In the genomic region with DNA sequence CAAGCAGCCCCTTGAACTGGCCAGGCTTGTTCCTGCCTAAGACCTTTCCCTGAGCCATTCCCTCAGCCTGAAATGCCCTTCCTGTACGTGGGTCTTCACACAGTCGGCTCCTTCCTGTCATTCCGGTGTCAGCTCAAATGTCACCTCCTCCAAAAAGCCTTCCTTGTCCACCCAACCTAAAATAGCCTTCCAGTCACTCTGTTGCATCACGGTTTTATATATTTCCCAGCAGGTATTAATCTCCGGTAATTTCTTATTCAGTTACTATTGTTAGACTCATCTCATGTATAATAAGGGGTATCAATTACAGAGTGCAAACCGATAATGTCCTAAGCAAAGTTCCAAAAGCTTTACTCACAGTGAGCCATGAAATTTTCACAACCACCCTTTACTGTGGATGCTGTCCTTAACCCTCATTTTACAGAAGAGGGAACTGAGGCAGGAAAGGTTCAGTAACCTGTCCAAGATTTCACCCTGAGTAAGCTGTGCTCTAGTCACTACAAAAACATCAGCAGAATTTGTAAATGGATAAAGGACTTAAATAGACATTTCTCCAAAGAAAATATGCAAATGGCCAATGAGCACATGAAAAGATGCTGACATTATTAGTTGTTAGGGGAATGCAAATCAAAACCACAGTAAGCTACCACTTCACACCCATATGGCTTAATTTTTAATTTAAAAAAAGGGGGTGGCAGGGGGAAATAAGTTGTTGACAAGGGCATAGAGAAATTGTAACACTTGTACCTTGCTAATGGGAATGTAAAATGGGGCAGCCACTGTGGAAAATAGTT, we compare ENCODE assay signal across 20 cellular contexts. TPM values are rescaled to one million over a fixed set of nuclear protein-coding genes. Genes with fewer than 3 reads are reported as not detected.
DNase-seq lines count a peak whose midpoint lies in the region; ATAC-seq and TF ChIP-seq lines count a peak whose summit lies in the region.
"Had no signal": no experiment of that assay in that cellular context is flagged by ENCODE, and none has a peak within 500 bp of the region (broad histone marks: within the 10 kb centered on the region; RNA-seq: fewer than 3 reads in every experiment).

No MANE protein-coding gene starts in this region.

- no peak overlapping the region for H3K27ac Mint-ChIP-seq in activated CD8-positive, alpha-beta T cell treated with anti-CD3 and anti-CD28 coated beads for 36 hours
- H3K27ac Mint-ChIP-seq: HFFc6 had no signal

- POLR2A ChIA-PET in PC-3 (lab: Charles Lee; ENCODE audit: unreplicated experiment): interaction anchor here (0.5 kb wide), 1 partner anchor 27 kb away, joined by 7 read pairs; no protein-coding TSS in a partner anchor
- POLR2A ChIA-PET in activated CD8-positive, alpha-beta T cell treated with anti-CD3 and anti-CD28 coated beads for 36 hours (lab: Charles Lee): interaction anchor here (0.6 to 1.0 kb wide), 3 partner anchors 134 to 188 kb away, joined by 3 read pairs; no protein-coding TSS in a partner anchor

- H3K27ac ChIP-seq in BLaER1 (peak overlapping the region; percentile 97), DOHH2 (ENCODE audit: low read depth, low read length) (no peak overlapping the region), PC-3 (ENCODE audit: low read length) (peak overlapping the region; percentile 4; the same call in 1 of the 2 replicates), esophagus squamous epithelium (no peak overlapping the region)
- H3K27ac ChIP-seq: Peyer's patch, SK-N-MC had no signal

- ATAC-seq in PC-3: no peak
- ATAC-seq in activated CD8-positive, alpha-beta T cell treated with anti-CD3 and anti-CD28 coated beads for 36 hours: no peak
- ATAC-seq: Right ventricle myocardium inferior had no signal

- TF ChIP-seq POLR2A in esophagus squamous epithelium (IDR thresholded peaks at IDR 0.05): no peak

- peak; percentile 20 for DNase-seq in PC-3
- peak; percentile 38 for DNase-seq in myocyte (ENCODE audit: low read depth)
- DNase-seq in OCI-M2 (lab: John Stamatoyannopoulos, UW; ENCODE audit: unreplicated experiment): no peak
- no peak for DNase-seq in esophagus squamous epithelium (lab: John Stamatoyannopoulos, UW)
- no peak for DNase-seq in middle frontal gyrus (ENCODE audit: extremely low spot score, low spot score)
- no peak for DNase-seq in activated CD8-positive, alpha-beta T cell treated with anti-CD3 and anti-CD28 coated beads for 36 hours
- DNase-seq: CD4-positive, alpha-beta memory T cell; DMS79 treated with DMSO at 0.1 percent for 48 hours; GDM1; HFFc6; Kasumi-1; NCI-H1105 treated with DMSO at 0.1 percent for 48 hours; NCI-H1930; NCI-H526 treated with DMSO at 0.1 percent for 48 hours; Peyer's patch had no signal

- BruUV-seq in PC-3 (replicated peaks; lab: Mats Ljungman, UMichigan): no TSS peak

- H3K9me2 ChIP-seq in DOHH2 (replicated peaks; ENCODE audit: control insufficient read depth, low read length) (no peaks in the 10 kb centered on the region), PC-3 (replicated peaks; ENCODE audit: low read length) (no peaks in the 10 kb centered on the region)

- CTCF ChIA-PET in PC-3 (lab: Charles Lee): no interaction called here
- CTCF ChIA-PET in activated CD8-positive, alpha-beta T cell treated with anti-CD3 and anti-CD28 coated beads for 36 hours (lab: Charles Lee): interaction anchor here (0.9 to 4.5 kb wide), 6 partner anchors 8 to 188 kb away, joined by 3 to 58 read pairs (median 34); a partner anchor contains a TSS

- H3K4me2 ChIP-seq in BLaER1 (peak overlapping the region; percentile 97), DOHH2 (ENCODE audit: low read length) (peak overlapping the region; percentile 13; the same call in 1 of the 2 replicates), PC-3 (ENCODE audit: low read length) (no peak overlapping the region)

- TF ChIP-seq CTCF in DOHH2 (IDR thresholded peaks at IDR 0.05; ENCODE audit: low read depth, low read length, poor library complexity, severe bottlenecking): no peak
- TF ChIP-seq CTCF in PC-3 (conservative IDR thresholded peaks at IDR 0.05; ENCODE audit: low read depth, low read length): no peak
- no peak for TF ChIP-seq CTCF in esophagus squamous epithelium (IDR thresholded peaks at IDR 0.05)
- TF ChIP-seq CTCF in activated CD8-positive, alpha-beta T cell treated with anti-CD3 and anti-CD28 coated beads for 36 hours (IDR thresholded peaks at IDR 0.05): no peak

- H3K9ac ChIP-seq in BLaER1 (no peak overlapping the region), PC-3 (ENCODE audit: low read length) (no peak overlapping the region)

- intact Hi-C loops in PC-3 (cut with micrococcal nuclease): loop anchor here (2.0 kb wide), 1 partner anchor 277 kb away; no protein-coding TSS in a partner anchor
- intact Hi-C loops in esophagus squamous epithelium (cut with DNase I): loop anchor here (5.0 kb wide), 1 partner anchor 190 kb away; a partner anchor contains a TSS
- intact Hi-C loops in activated CD8-positive, alpha-beta T cell treated with anti-CD3 and anti-CD28 coated beads for 36 hours (cut with micrococcal nuclease): loop anchor here (2.0 kb wide), 2 partner anchors 67 to 187 kb away; no protein-coding TSS in a partner anchor

- no peaks in the 10 kb centered on the region for H3K27me3 Mint-ChIP-seq in activated CD8-positive, alpha-beta T cell treated with anti-CD3 and anti-CD28 coated beads for 36 hours
- H3K27me3 Mint-ChIP-seq: CD4-positive, alpha-beta memory T cell had no signal

- H4K20me1 ChIP-seq in BLaER1 (no peaks in the 10 kb centered on the region), DOHH2 (ENCODE audit: control insufficient read depth, insufficient read depth, low read depth, low read length) (no peaks in the 10 kb centered on the region), PC-3 (ENCODE audit: low read length) (no peaks in the 10 kb centered on the region)

- H3K9me3 Mint-ChIP-seq in activated CD8-positive, alpha-beta T cell treated with anti-CD3 and anti-CD28 coated beads for 36 hours: no peaks in the 10 kb centered on the region
- H3K9me3 Mint-ChIP-seq: CD4-positive, alpha-beta memory T cell; HFFc6; IgD-negative memory B cell had no signal

- H3F3A ChIP-seq in DOHH2 (ENCODE audit: control insufficient read depth, insufficient read depth) (no peaks in the 10 kb centered on the region), PC-3 (ENCODE audit: low read length, unreplicated experiment) (peaks cover 4% of the 10 kb centered on the region)

- WGBS in esophagus squamous epithelium, 2 donors: 69 to 72% methylated on average over 6 of the region's 6 CpGs

- peaks cover 3% of the 10 kb centered on the region for H3K36me3 Mint-ChIP-seq in activated CD8-positive, alpha-beta T cell treated with anti-CD3 and anti-CD28 coated beads for 36 hours (ENCODE audit: low read depth)

- H3K4me3 Mint-ChIP-seq in activated CD8-positive, alpha-beta T cell treated with anti-CD3 and anti-CD28 coated beads for 36 hours: no peak overlapping the region
- H3K4me3 Mint-ChIP-seq: CD4-positive, alpha-beta memory T cell; HFFc6; IgD-negative memory B cell had no signal

- H3K36me3 ChIP-seq in BLaER1 (0 out of 2 replicates have a peak, but pooled peaks cover 5% of the 10 kb centered on the region), DOHH2 (ENCODE audit: control insufficient read depth, low read length) (no peaks in the 10 kb centered on the region), PC-3 (ENCODE audit: low read depth, low read length) (no peaks in the 10 kb centered on the region), esophagus squamous epithelium (no peaks in the 10 kb centered on the region)
- H3K36me3 ChIP-seq: Peyer's patch had no signal

- peaks cover 83% of the 10 kb centered on the region for H3K4me1 ChIP-seq in BLaER1
- peaks cover 33% of the 10 kb centered on the region for H3K4me1 ChIP-seq in DOHH2 (ENCODE audit: control insufficient read depth, low read length)
- peaks cover 71% of the 10 kb centered on the region for H3K4me1 ChIP-seq in PC-3 (ENCODE audit: insufficient read depth, low read length)
- peaks cover 4 to 38% (median 14%) of the 10 kb centered on the region in 3 donors for H3K4me1 ChIP-seq in esophagus squamous epithelium

- H3K4me3 ChIP-seq in BLaER1 (no peak overlapping the region), DOHH2 (ENCODE audit: low read length) (no peak overlapping the region), PC-3 (ENCODE audit: low read length) (no peak overlapping the region), esophagus squamous epithelium (no peak overlapping the region)
- H3K4me3 ChIP-seq: Peyer's patch, SK-N-MC had no signal

- H3K9me3 ChIP-seq in BLaER1 (peaks cover 9% of the 10 kb centered on the region), DOHH2 (ENCODE audit: control insufficient read depth, insufficient read depth, low read length) (no peaks in the 10 kb centered on the region), PC-3 (ENCODE audit: low read length) (no peaks in the 10 kb centered on the region), esophagus squamous epithelium (no peaks in the 10 kb centered on the region)
- H3K9me3 ChIP-seq: Peyer's patch had no signal

- no peak overlapping the region for H2AFZ ChIP-seq in PC-3 (ENCODE audit: low read length)

- peaks cover 46% of the 10 kb centered on the region for H3K4me1 Mint-ChIP-seq in activated CD8-positive, alpha-beta T cell treated with anti-CD3 and anti-CD28 coated beads for 36 hours (ENCODE audit: low read depth)

- H3K27me3 ChIP-seq in BLaER1 (no peaks in the 10 kb centered on the region), DOHH2 (ENCODE audit: control insufficient read depth, low read length) (peaks cover 39% of the 10 kb centered on the region), PC-3 (ENCODE audit: low read length) (no peaks in the 10 kb centered on the region), esophagus squamous epithelium (peaks cover 0 to 35% (median 0%) of the 10 kb centered on the region in 4 donors)
- H3K27me3 ChIP-seq: Peyer's patch had no signal

- H3K79me2 ChIP-seq in DOHH2 (ENCODE audit: control insufficient read depth, low read length): no peaks in the 10 kb centered on the region
- no peaks in the 10 kb centered on the region for H3K79me2 ChIP-seq in PC-3 (ENCODE audit: low read length)

RNA-seq across cellular contexts. Expression of a gene that starts 51.6 kb away (rescaled TPM):
- 2.3 and 4.4 TPM in 2 replicates for total RNA-seq in PC-3 (2014; rRNA removed)
- total RNA-seq in myocyte: 2.1 and 5.7 TPM in 2 replicates
- 1.2 TPM for polyA plus RNA-seq in myocyte (2012)
- 1 to 10 TPM in 1 of 4 donors, under 1 TPM in 3; 0.27 to 1.7 (median 0.53) TPM for total RNA-seq in esophagus squamous epithelium
- 1 to 10 TPM; 2.3 TPM for total RNA-seq in activated CD8-positive, alpha-beta T cell treated with anti-CD3 and anti-CD28 coated beads for 36 hours

RNA-seq across cellular contexts. Expression of a gene that starts 51.8 kb away (rescaled TPM):
- total RNA-seq in PC-3 (2014; rRNA removed): 8.4 and 12.4 TPM in 2 replicates
- 2.7 and 3.1 TPM in 2 replicates for total RNA-seq in myocyte
- 0.69 TPM for polyA plus RNA-seq in myocyte (2012)
- total RNA-seq in esophagus squamous epithelium: 10 to 100 TPM in 1 of 4 donors, 1 to 10 TPM in 3; 1.7 to 10.7 (median 7.9) TPM
- total RNA-seq in activated CD8-positive, alpha-beta T cell treated with anti-CD3 and anti-CD28 coated beads for 36 hours: 10 to 100 TPM; 25.1 to 29.0 TPM

Comparison
In these comparisons a context has a peak if more than half of its experiments do, and no peak if none do; other contexts are left out.
1. H3K27ac ChIP-seq: peak in BLaER1 (single experiment) and PC-3 (single experiment); none in DOHH2 (single experiment) and esophagus squamous epithelium (0 of 4).
2. DNase-seq: peak in PC-3 (single experiment) and myocyte (single experiment); none in OCI-M2 (single experiment), esophagus squamous epithelium (single experiment), middle frontal gyrus (single experiment) and activated CD8-positive, alpha-beta T cell treated with anti-CD3 and anti-CD28 coated beads for 36 hours (single experiment).